1 cellular context compared by ENCODE assay signal in the genomic region with DNA sequence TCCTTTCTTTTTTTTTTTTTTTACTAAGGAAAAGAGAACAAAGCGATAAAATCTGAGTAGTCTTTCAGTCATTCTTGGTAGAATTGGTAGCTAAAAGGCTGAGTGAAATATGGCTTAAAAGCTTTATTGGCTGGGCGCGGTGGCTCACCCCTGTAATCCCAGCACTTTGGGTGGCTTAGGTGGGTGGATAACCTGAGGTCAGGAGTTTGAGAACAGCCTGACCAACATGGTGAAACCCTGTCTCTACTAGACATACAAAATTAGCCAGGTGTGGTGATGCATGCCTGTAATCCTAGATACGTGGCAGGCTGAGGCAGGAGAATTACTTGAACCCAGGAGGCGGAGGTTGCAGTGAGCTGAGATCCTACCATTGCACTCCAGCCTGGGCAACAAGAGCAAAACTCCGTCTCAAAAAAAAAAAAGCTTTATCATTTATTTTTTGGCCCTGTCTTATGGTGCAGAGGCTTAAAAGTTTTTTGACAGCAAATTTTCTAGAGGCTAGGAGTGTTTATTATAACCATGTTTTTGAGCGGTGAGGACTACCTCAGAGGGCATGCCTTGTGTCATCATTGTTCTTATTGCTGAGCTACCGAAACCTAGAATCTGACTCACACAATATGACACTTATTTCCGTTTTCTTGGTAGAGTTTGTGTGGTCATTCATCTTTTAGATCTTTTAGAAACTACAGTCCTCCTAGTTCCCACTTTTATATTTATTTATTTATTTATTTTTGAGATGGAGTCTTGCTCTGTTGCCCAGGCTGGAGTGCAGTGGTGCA.
TF ChIP-seq lines count a peak whose summit lies in the region.

No MANE protein-coding gene starts in this region.

TF ChIP-seq in SK-N-SH, 30 proteins besides CTCF, POLR2A, EP300 and RAD21 (continued from another document):
- no peak for TF ChIP-seq MEF2A (IDR thresholded peaks at IDR 0.05; ENCODE audit: borderline replicate concordance, low read depth)
- TF ChIP-seq, protein P1, sequence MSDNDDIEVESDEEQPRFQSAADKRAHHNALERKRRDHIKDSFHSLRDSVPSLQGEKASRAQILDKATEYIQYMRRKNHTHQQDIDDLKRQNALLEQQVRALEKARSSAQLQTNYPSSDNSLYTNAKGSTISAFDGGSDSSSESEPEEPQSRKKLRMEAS (IDR thresholded peaks at IDR 0.05; ENCODE audit: low read depth): no peak
